In the genomic region with DNA sequence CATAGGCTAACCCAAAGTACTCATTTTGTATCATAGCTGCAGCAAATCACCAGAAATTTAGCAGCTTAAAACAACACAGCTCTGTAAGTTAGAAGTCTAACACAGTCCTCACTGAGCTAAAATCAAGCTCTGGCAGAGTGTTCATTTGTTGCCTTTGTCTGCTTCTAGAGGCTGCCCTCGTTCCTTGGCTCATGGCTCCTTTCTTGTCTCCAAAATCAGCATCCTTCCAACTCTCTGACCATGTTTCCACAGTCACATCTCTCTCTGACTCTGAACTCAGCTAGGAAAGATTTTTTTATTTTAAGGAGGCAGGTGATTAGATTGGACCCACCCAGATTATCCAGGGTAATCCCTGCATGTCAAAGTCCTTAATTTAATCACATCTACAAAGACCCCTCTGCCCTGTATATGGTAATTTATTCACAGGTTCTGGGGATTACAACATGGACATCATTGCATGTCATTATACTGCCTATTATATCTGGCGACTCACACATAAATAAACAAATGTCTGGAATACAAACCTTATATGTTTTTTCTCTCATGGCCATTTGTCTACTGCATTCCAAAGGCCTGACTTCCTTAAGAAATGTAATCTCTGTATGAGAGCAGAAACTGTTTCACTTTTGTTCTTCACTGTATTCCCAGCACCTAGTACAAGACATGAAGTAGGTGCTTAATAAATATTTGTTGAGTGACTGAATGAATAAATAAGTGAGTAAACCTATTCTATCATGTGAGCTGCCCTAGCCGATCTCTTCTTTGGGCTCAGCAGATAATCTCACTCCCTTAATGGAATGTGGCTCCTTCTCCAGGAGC, we compare ENCODE assay signal across 17 cellular contexts. TPM values are rescaled to one million over a fixed set of nuclear protein-coding genes. Genes with fewer than 3 reads are reported as not detected.
DNase-seq lines count a peak whose midpoint lies in the region; ATAC-seq, FAIRE-seq and TF ChIP-seq lines count a peak whose summit lies in the region.
"Had no signal": no experiment of that assay in that cellular context is flagged by ENCODE, and none has a peak within 500 bp of the region (broad histone marks: within the 10 kb centered on the region; RNA-seq: fewer than 3 reads in every experiment).

No MANE protein-coding gene starts in this region.

- peak overlapping the region; percentile 96 for H2BK5ac ChIP-seq in IMR-90 (ENCODE audit: low read depth, low read length, poor library complexity, severe bottlenecking)

- H3K14ac ChIP-seq in IMR-90 (replicated peaks; ENCODE audit: low read depth, low read length): peak overlapping the region; percentile 78

- peaks cover 0 to 31% of the 10 kb centered on the region in 2 experiments; a peak in 2 of 4 replicates for H3K79me1 ChIP-seq in IMR-90 (ENCODE audit: low read depth in 1 of 2, low read length in 2 of 2)

- POLR2A ChIA-PET in A549 (lab: Yijun Ruan, JAX) (interaction anchor here (1.0 kb wide), 2 partner anchors 17 kb away, joined by 3 read pairs; no protein-coding TSS in a partner anchor), IMR-90 (lab: Charles Lee; ENCODE audit: unreplicated experiment) (interaction anchor here (0.6 kb wide), 2 partner anchors 9 to 22 kb away, joined by 4 to 9 read pairs; no protein-coding TSS in a partner anchor)
- POLR2A ChIA-PET in activated CD8-positive, alpha-beta T cell treated with anti-CD3 and anti-CD28 coated beads for 36 hours (lab: Charles Lee): interaction anchor here (0.6 kb wide), 1 partner anchor 955 kb away, joined by 3 read pairs; no protein-coding TSS in a partner anchor

- TF ChIP-seq EP300 in A549 (IDR thresholded peaks at IDR 0.05): no peak

- DNase-seq in A549 (ENCODE audit: low read depth in 1 of 2, low spot score in 1 of 2) (peak; percentile 49 to 73), IMR-90 (peak; percentile 94), astrocyte of the hippocampus (ENCODE audit: low read depth, low spot score) (peak; percentile 51), hepatocyte (ENCODE audit: low spot score) (peak; percentile 42), GM19240 (ENCODE audit: insufficient read length, low spot score) (no peak), DMS 273 treated with DMSO at 0.1 percent for 48 hours (lab: John Stamatoyannopoulos, UW) (no peak)
- DNase-seq in activated CD8-positive, alpha-beta T cell treated with anti-CD3 and anti-CD28 coated beads for 36 hours: no peak
- DNase-seq: 8988T, DMS153, SHP77, spleen, thyroid gland had no signal

- H3K27me3 Mint-ChIP-seq in activated CD8-positive, alpha-beta T cell treated with anti-CD3 and anti-CD28 coated beads for 36 hours: peaks cover 6% of the 10 kb centered on the region

- peak overlapping the region; percentile 76 for H3K23ac ChIP-seq in IMR-90 (ENCODE audit: low read depth, low read length)

- no peaks in the 10 kb centered on the region for H3K9me2 ChIP-seq in hepatocyte (replicated peaks; ENCODE audit: insufficient read depth)

- peak overlapping the region; percentile 97 for H3K18ac ChIP-seq in IMR-90 (ENCODE audit: low read depth, low read length)

- peaks cover 18% of the 10 kb centered on the region for H3K9me1 ChIP-seq in IMR-90 (ENCODE audit: insufficient read depth, low read length)

- no TSS peak for BruUV-seq in IMR-90 (replicated peaks; lab: Mats Ljungman, UMichigan)

- ATAC-seq in A549: peak; percentile 71 to 75
- peak; percentile 84 for ATAC-seq in IMR-90 (ENCODE audit: low read depth)
- ATAC-seq in activated CD8-positive, alpha-beta T cell treated with anti-CD3 and anti-CD28 coated beads for 36 hours: no peak
- no peak for ATAC-seq in HG02884 (IDR thresholded peaks at IDR 0.05; ENCODE audit: unreplicated experiment)
- ATAC-seq: left lobe of liver had no signal

- no peaks in the 10 kb centered on the region for H3K36me3 Mint-ChIP-seq in activated CD8-positive, alpha-beta T cell treated with anti-CD3 and anti-CD28 coated beads for 36 hours (ENCODE audit: low read depth)
- H3K36me3 Mint-ChIP-seq: activated naive CD4-positive, alpha-beta T cell treated with anti-CD3 and anti-CD28 coated beads, Interleukin-2, amount 50 U/mL, for 24 hours; neural progenitor cell had no signal

- no peaks in the 10 kb centered on the region for H3K27me3 ChIP-seq in IMR-90 (ENCODE audit: control insufficient read depth, insufficient read depth, low read length)
- no peaks in the 10 kb centered on the region for H3K27me3 ChIP-seq in hepatocyte
- H3K27me3 ChIP-seq: neural progenitor cell, thyroid gland had no signal

- H3K4me2 ChIP-seq in A549 (peak overlapping the region; percentile 70), IMR-90 (ENCODE audit: low read depth, low read length) (peak overlapping the region; percentile 96), hepatocyte (peak overlapping the region; percentile 18)
- H3K4me2 ChIP-seq: neural progenitor cell had no signal

- peak overlapping the region; percentile 90 for H3K4ac ChIP-seq in IMR-90 (ENCODE audit: low read depth, low read length)

- H3K9me3 ChIP-seq in A549 (no peaks in the 10 kb centered on the region), IMR-90 (ENCODE audit: control insufficient read depth, insufficient read depth, low read length) (no peaks in the 10 kb centered on the region), hepatocyte (ENCODE audit: low read depth) (no peaks in the 10 kb centered on the region)
- H3K9me3 ChIP-seq: spleen, thyroid gland had no signal

- CTCF ChIA-PET in A549 (lab: Yijun Ruan, JAX): interaction anchor here (0.7 to 2.1 kb wide), 8 partner anchors 11 to 108 kb away, joined by 3 to 17 read pairs (median 3); no protein-coding TSS in a partner anchor
- CTCF ChIA-PET in IMR-90 (lab: Yijun Ruan, JAX): interaction anchor here (1.2 kb wide), 1 partner anchor 33 kb away, joined by 4 read pairs; no protein-coding TSS in a partner anchor
- CTCF ChIA-PET in activated CD8-positive, alpha-beta T cell treated with anti-CD3 and anti-CD28 coated beads for 36 hours (lab: Charles Lee): no interaction called here

- in situ Hi-C loops in IMR-90 (cut with MboI; ENCODE audit: low sequenced_read_pairs): no loop called here

- TF ChIP-seq RAD21 in A549 (conservative IDR thresholded peaks at IDR 0.05 in 1 of 2, IDR thresholded peaks at IDR 0.05 in 1 of 2) (0 out of 5 replicates have a peak, but pooled peaks of 1 of the 2 experiments have one; percentile 1), IMR-90 (IDR thresholded peaks at IDR 0.05; ENCODE audit: low read length) (no peak)

- TF ChIP-seq CTCF in A549 (IDR thresholded peaks at IDR 0.05): no peak
- no peak for TF ChIP-seq CTCF in IMR-90 (conservative IDR thresholded peaks at IDR 0.05; ENCODE audit: low read depth, low read length)
- no peak for TF ChIP-seq CTCF in hepatocyte (IDR thresholded peaks at IDR 0.05; ENCODE audit: poor library complexity)
- no peak for TF ChIP-seq CTCF in activated CD8-positive, alpha-beta T cell treated with anti-CD3 and anti-CD28 coated beads for 36 hours (IDR thresholded peaks at IDR 0.05)

- H2AFZ ChIP-seq in IMR-90 (replicated peaks; ENCODE audit: low read length, poor library complexity) (no peak overlapping the region), hepatocyte (no peak overlapping the region)
- H2AFZ ChIP-seq: neural progenitor cell had no signal

- peak overlapping the region; percentile 95 for H2AK5ac ChIP-seq in IMR-90 (ENCODE audit: low read depth, low read length)

- no peak for TF ChIP-seq POLR2A in A549 (IDR thresholded peaks at IDR 0.05; ENCODE audit: low read length)
- TF ChIP-seq POLR2A in IMR-90 (IDR thresholded peaks at IDR 0.05; ENCODE audit: low read depth, low read length): no peak

- H3K4me3 ChIP-seq in A549 (no peak overlapping the region), IMR-90 (ENCODE audit: insufficient read depth, low read depth, low read length) (peak overlapping the region; percentile 38; the same call in 1 of the 2 replicates), hepatocyte (no peak overlapping the region)
- H3K4me3 ChIP-seq: neural progenitor cell, spleen, thyroid gland had no signal

- peaks cover 2% of the 10 kb centered on the region for H3K4me1 Mint-ChIP-seq in activated CD8-positive, alpha-beta T cell treated with anti-CD3 and anti-CD28 coated beads for 36 hours (ENCODE audit: low read depth)
- H3K4me1 Mint-ChIP-seq: activated naive CD4-positive, alpha-beta T cell treated with anti-CD3 and anti-CD28 coated beads, Interleukin-2, amount 50 U/mL, for 24 hours; neural progenitor cell had no signal

- no peak overlapping the region for H3K27ac Mint-ChIP-seq in activated CD8-positive, alpha-beta T cell treated with anti-CD3 and anti-CD28 coated beads for 36 hours
- H3K27ac Mint-ChIP-seq: activated naive CD4-positive, alpha-beta T cell treated with anti-CD3 and anti-CD28 coated beads, Interleukin-2, amount 50 U/mL, for 24 hours; neural progenitor cell had no signal

- peak overlapping the region; percentile 66 to 82 for H3K27ac ChIP-seq in A549
- H3K27ac ChIP-seq in IMR-90 (ENCODE audit: insufficient read depth, low read length): peak overlapping the region; percentile 94
- H3K27ac ChIP-seq in hepatocyte: peak overlapping the region; percentile 69
- H3K27ac ChIP-seq: neural progenitor cell, spleen, thyroid gland, VCaP had no signal

- H3K36me3 ChIP-seq in IMR-90 (ENCODE audit: control insufficient read depth, insufficient read depth, low read length) (no peaks in the 10 kb centered on the region), hepatocyte (replicated peaks; ENCODE audit: insufficient read depth, low read depth) (no peaks in the 10 kb centered on the region)
- H3K36me3 ChIP-seq: neural progenitor cell, spleen, thyroid gland had no signal

- peak overlapping the region; percentile 98 for H2BK20ac ChIP-seq in IMR-90 (ENCODE audit: low read depth, low read length)

- H2BK15ac ChIP-seq in IMR-90 (ENCODE audit: low read depth, low read length): peak overlapping the region; percentile 80

- H4K5ac ChIP-seq in IMR-90 (ENCODE audit: low read depth, low read length): peak overlapping the region; percentile 94

- peak overlapping the region; percentile 90 for H4K91ac ChIP-seq in IMR-90 (ENCODE audit: insufficient read depth, low read depth, low read length)

- peak; percentile 46 for FAIRE-seq in A549 (lab: Jason Lieb, UNC)

- H4K20me1 ChIP-seq in IMR-90 (ENCODE audit: insufficient read depth, low read length) (no peaks in the 10 kb centered on the region), hepatocyte (ENCODE audit: insufficient read depth, poor library complexity, severe bottlenecking) (no peaks in the 10 kb centered on the region)

- dilution Hi-C loops in IMR-90 (cut with HindIII; ENCODE audit: low sequenced_read_pairs, unreplicated experiment): no loop called here

- H2BK120ac ChIP-seq in IMR-90 (ENCODE audit: low read depth, low read length): peak overlapping the region; percentile 96

- H3K56ac ChIP-seq in IMR-90 (ENCODE audit: extremely low read depth, insufficient read depth, low read length): peak overlapping the region; percentile 89

- intact Hi-C loops in IMR-90 (cut with micrococcal nuclease): no loop called here
- intact Hi-C loops in activated CD8-positive, alpha-beta T cell treated with anti-CD3 and anti-CD28 coated beads for 36 hours (cut with micrococcal nuclease): no loop called here

- H3K9me3 Mint-ChIP-seq in activated CD8-positive, alpha-beta T cell treated with anti-CD3 and anti-CD28 coated beads for 36 hours: no peaks in the 10 kb centered on the region
- H3K9me3 Mint-ChIP-seq: activated naive CD4-positive, alpha-beta T cell treated with anti-CD3 and anti-CD28 coated beads, Interleukin-2, amount 50 U/mL, for 24 hours; neural progenitor cell had no signal

- H2AK9ac ChIP-seq in IMR-90 (replicated peaks; ENCODE audit: low read depth, low read length, poor library complexity): no peak overlapping the region

- peak overlapping the region; percentile 57 for H3K9ac ChIP-seq in IMR-90 (ENCODE audit: low read depth, low read length)
- H3K9ac ChIP-seq: neural progenitor cell had no signal

- H3K4me1 ChIP-seq in A549 (peaks cover 59% of the 10 kb centered on the region), IMR-90 (ENCODE audit: control insufficient read depth, insufficient read depth, low read length) (peaks cover 20% of the 10 kb centered on the region), hepatocyte (ENCODE audit: insufficient read depth) (peaks cover 4% of the 10 kb centered on the region)
- H3K4me1 ChIP-seq: neural progenitor cell, thyroid gland had no signal

- no peak overlapping the region for H3K4me3 Mint-ChIP-seq in activated CD8-positive, alpha-beta T cell treated with anti-CD3 and anti-CD28 coated beads for 36 hours
- H3K4me3 Mint-ChIP-seq: activated naive CD4-positive, alpha-beta T cell treated with anti-CD3 and anti-CD28 coated beads, Interleukin-2, amount 50 U/mL, for 24 hours; neural progenitor cell had no signal

- WGBS in A549 (ENCODE audit: missing lambda C conversion rate): 17% methylated on average over 3 of the region's 3 CpGs
- 20% methylated on average over 1 of the region's 3 CpGs; no CpG with 5 or more reads in 1 of the 2 experiments for WGBS in IMR-90 (ENCODE audit: extremely low coverage in 2 of 2, insufficient read length in 1 of 2), 2 experiments
- 44% methylated on average over 3 of the region's 3 CpGs for WGBS in hepatocyte (ENCODE audit: low lambda C conversion rate, missing lambda C conversion rate)

- no peaks in the 10 kb centered on the region for H3K79me2 ChIP-seq in hepatocyte

- H4K8ac ChIP-seq in IMR-90 (ENCODE audit: low read depth in 2 of 2, low read length in 2 of 2): peak overlapping the region; percentile 78 to 96

RNA-seq across cellular contexts. Expression of a gene that starts 15.1 kb away (rescaled TPM):
- polyA plus RNA-seq in A549 (2011; rRNA removed) (80.4 and 81.1 TPM in 2 replicates), A549 (2017; fragmentation: RNase III; extraction: RNeasy Plus Mini Kit Qiagen cat#74134 plus additional on column Dnase treatment) (31.9 to 39.4 TPM (median 33.5 TPM) in 3 replicates), IMR-90 (2012; rRNA removed) (127 and 156 TPM in 2 replicates), hepatocyte (45.4 and 58.7 TPM in 2 replicates)
- 15.8 and 18.6 TPM in 2 replicates for polyA plus RNA-seq in A549 (2012; cell fraction: cytosol; rRNA removed)
- polyA plus RNA-seq in A549 (2012; cell fraction: nucleus; rRNA removed): 46.7 and 59.5 TPM in 2 replicates
- 207 and 228 TPM in 2 replicates for polyA minus RNA-seq in A549 (2011; rRNA and poly(A)+ RNA removed)
- total RNA-seq in IMR-90 (2012; rRNA removed) (505 and 507 TPM in 2 replicates), hepatocyte (46.4 and 46.7 TPM in 2 replicates)
- 34.2 and 47.8 TPM in 2 replicates for polyA plus RNA-seq in IMR-90 (2012; cell fraction: cytosol; rRNA removed)
- polyA plus RNA-seq in IMR-90 (2012; cell fraction: nucleus; rRNA removed; ENCODE audit: low replicate concordance): 121 and 277 TPM in 2 replicates
- total RNA-seq in activated CD8-positive, alpha-beta T cell treated with anti-CD3 and anti-CD28 coated beads for 36 hours: 1 to 10 TPM; 2.4 to 2.8 TPM

Comparison
In these comparisons a context has a peak if more than half of its experiments do, and no peak if none do; other contexts are left out.
1. ATAC-seq: peak in A549 (2 of 2) and IMR-90 (single experiment); none in activated CD8-positive, alpha-beta T cell treated with anti-CD3 and anti-CD28 coated beads for 36 hours (single experiment) and HG02884 (single experiment).
2. DNase-seq: peak in A549 (2 of 2), IMR-90 (single experiment), astrocyte of the hippocampus (single experiment) and hepatocyte (single experiment); none in GM19240 (single experiment), activated CD8-positive, alpha-beta T cell treated with anti-CD3 and anti-CD28 coated beads for 36 hours (single experiment) and DMS 273 treated with DMSO at 0.1 percent for 48 hours (single experiment).
3. H3K4me2 ChIP-seq: peak in every context shown above with its lines; median percentile 96 in IMR-90; 70 in A549; 18 in hepatocyte.
4. RNA of a gene that starts 15.1 kb away (total RNA-seq): 505 to 507 TPM in IMR-90 and 46.4 to 46.7 TPM in hepatocyte; 2.4 to 2.8 TPM in activated CD8-positive, alpha-beta T cell treated with anti-CD3 and anti-CD28 coated beads for 36 hours; every median in the first group is over 10 times any median in the second.
5. Peak in every context shown above with its lines, with median percentiles within 50 percentile points of each other: H3K27ac ChIP-seq.